8 cellular contexts compared by ENCODE assay signal in genomic region chr6:166307082-166307980, GRCh38. TPM values are rescaled to one million over a fixed set of nuclear protein-coding genes. Genes with fewer than 3 reads are reported as not detected.
DNase-seq lines count a peak whose midpoint lies in the region; ATAC-seq and TF ChIP-seq lines count a peak whose summit lies in the region.

No MANE protein-coding gene starts in this region.

- H3K9ac ChIP-seq in iPS-15b (ENCODE audit: low read depth, low read length), result no peak overlapping the region

- H3K4me1 Mint-ChIP-seq in activated CD8-positive, alpha-beta T cell treated with anti-CD3 and anti-CD28 coated beads, Interleukin-2, amount 10 ng/mL, durations not matched to agents 7 days and 5 days (ENCODE audit: low read depth), result no peaks in the 10 kb centered on the region

- no peak overlapping the region for H3K27ac Mint-ChIP-seq in activated CD8-positive, alpha-beta T cell treated with anti-CD3 and anti-CD28 coated beads, Interleukin-2, amount 10 ng/mL, durations not matched to agents 7 days and 5 days

- intact Hi-C loops in heart right ventricle (cut with DNase I), result no loop called here
- intact Hi-C loops in Right ventricle myocardium superior (cut with DNase I), result no loop called here

- H3K27me3 Mint-ChIP-seq in activated CD8-positive, alpha-beta T cell treated with anti-CD3 and anti-CD28 coated beads, Interleukin-2, amount 10 ng/mL, durations not matched to agents 7 days and 5 days (ENCODE audit: low read depth), result peaks cover 58% of the 10 kb centered on the region

- H3K4me3 ChIP-seq in heart right ventricle, result peak overlapping the region; percentile 41 to 62 (median 48)
- peak overlapping the region; percentile 43 for H3K4me3 ChIP-seq in iPS-15b (ENCODE audit: low read depth, low read length)

- no peak overlapping the region for H3K4me3 Mint-ChIP-seq in activated CD8-positive, alpha-beta T cell treated with anti-CD3 and anti-CD28 coated beads, Interleukin-2, amount 10 ng/mL, durations not matched to agents 7 days and 5 days

- H3K4me1 ChIP-seq in heart right ventricle, result peaks cover 0 to 13% (median 9%) of the 10 kb centered on the region in 9 donors
- peaks cover 6% of the 10 kb centered on the region for H3K4me1 ChIP-seq in iPS-15b (ENCODE audit: control insufficient read depth, insufficient read depth, low read length)

- H3K9me3 ChIP-seq in heart right ventricle (no peaks in the 10 kb centered on the region), iPS-15b (ENCODE audit: control insufficient read depth, insufficient read depth, low read length) (no peaks in the 10 kb centered on the region)

- ATAC-seq in heart right ventricle (peak in 4 of 8 donors; percentile 22 to 49 (median 28)), Right ventricle myocardium superior (ENCODE audit: poor library complexity) (no peak), HG02973 (IDR thresholded peaks at IDR 0.05; ENCODE audit: unreplicated experiment) (peak; percentile 32)
- peak; percentile 45 for ATAC-seq in activated CD8-positive, alpha-beta T cell treated with anti-CD3 and anti-CD28 coated beads, Interleukin-2, amount 10 ng/mL, durations not matched to agents 7 days and 5 days

- DNase-seq in heart right ventricle (no peak), Right ventricle myocardium superior (no peak), ureter (ENCODE audit: low spot score) (no peak), GM19240 (ENCODE audit: insufficient read length, low spot score) (no peak)
- no peak for DNase-seq in activated CD8-positive, alpha-beta T cell treated with anti-CD3 and anti-CD28 coated beads, Interleukin-2, amount 10 ng/mL, durations not matched to agents 7 days and 5 days
- peak; percentile 27 for DNase-seq in stimulated activated CD8-positive, alpha-beta memory T cell treated with anti-CD3 and anti-CD28 coated beads, Interleukin-4, amount 100 ng/mL, for 48 hours

- no peaks in the 10 kb centered on the region for H3K9me3 Mint-ChIP-seq in activated CD8-positive, alpha-beta T cell treated with anti-CD3 and anti-CD28 coated beads, Interleukin-2, amount 10 ng/mL, durations not matched to agents 7 days and 5 days (ENCODE audit: insufficient read depth)

- TF ChIP-seq CTCF in heart right ventricle (IDR thresholded peaks at IDR 0.05), result no peak

- H3K36me3 ChIP-seq in heart right ventricle (no peaks in the 10 kb centered on the region), iPS-15b (ENCODE audit: control insufficient read depth, insufficient read depth, low read length) (no peaks in the 10 kb centered on the region)

- H3K36me3 Mint-ChIP-seq in activated CD8-positive, alpha-beta T cell treated with anti-CD3 and anti-CD28 coated beads, Interleukin-2, amount 10 ng/mL, durations not matched to agents 7 days and 5 days (ENCODE audit: low read depth), result no peaks in the 10 kb centered on the region

- H3K27me3 ChIP-seq in heart right ventricle, result peaks cover 17 to 82% (median 64%) of the 10 kb centered on the region in 7 donors
- H3K27me3 ChIP-seq in iPS-15b (ENCODE audit: control insufficient read depth, insufficient read depth, low read length), result peaks cover 49% of the 10 kb centered on the region

- POLR2A ChIA-PET in activated CD8-positive, alpha-beta T cell treated with anti-CD3 and anti-CD28 coated beads, Interleukin-2, amount 10 ng/mL, durations not matched to agents 7 days and 5 days (lab: Charles Lee), result no interaction called here

- no peak overlapping the region for H3K27ac ChIP-seq in heart right ventricle

- WGBS in heart right ventricle, 2 donors, result 3% methylated on average over 86 to 111 of the region's 111 CpGs

- CTCF ChIA-PET in activated CD8-positive, alpha-beta T cell treated with anti-CD3 and anti-CD28 coated beads, Interleukin-2, amount 10 ng/mL, durations not matched to agents 7 days and 5 days (lab: Charles Lee), result interaction anchor here (1.5 to 1.9 kb wide), 3 partner anchors 13 to 94 kb away, joined by 3 to 6 read pairs (median 4); no protein-coding TSS in a partner anchor

RNA-seq across cellular contexts. Expression of gene PRR18, which starts 0.9 kb away (rescaled TPM):
- under 1 TPM in 4 of 10 donors, not detected in 6; 0.08 to 0.20 (median 0.15) TPM for total RNA-seq in heart right ventricle
- under 1 TPM in 1 of 2 donors, not detected in 1; 0.03 TPM for polyA plus RNA-seq in heart right ventricle
- total RNA-seq in Right ventricle myocardium superior, result not detected
- not detected for total RNA-seq in activated CD8-positive, alpha-beta T cell treated with anti-CD3 and anti-CD28 coated beads, Interleukin-2, amount 10 ng/mL, durations not matched to agents 7 days and 5 days
- 0.23 TPM for total RNA-seq in ureter

RNA-seq across cellular contexts. Expression of gene SFT2D1, which starts 35.0 kb away (rescaled TPM):
- total RNA-seq in heart right ventricle (10 to 100 TPM; 15.6 to 28.1 (median 21.4) TPM), Right ventricle myocardium superior (20.5 TPM), ureter (49.7 TPM)
- polyA plus RNA-seq in heart right ventricle, result 10 to 100 TPM; 35.9 to 43.6 TPM
- total RNA-seq in activated CD8-positive, alpha-beta T cell treated with anti-CD3 and anti-CD28 coated beads, Interleukin-2, amount 10 ng/mL, durations not matched to agents 7 days and 5 days, result 10 to 100 TPM; 27.7 to 30.5 TPM
